Comparison of ENCODE assay signal across 8 cellular contexts in the genomic region with DNA sequence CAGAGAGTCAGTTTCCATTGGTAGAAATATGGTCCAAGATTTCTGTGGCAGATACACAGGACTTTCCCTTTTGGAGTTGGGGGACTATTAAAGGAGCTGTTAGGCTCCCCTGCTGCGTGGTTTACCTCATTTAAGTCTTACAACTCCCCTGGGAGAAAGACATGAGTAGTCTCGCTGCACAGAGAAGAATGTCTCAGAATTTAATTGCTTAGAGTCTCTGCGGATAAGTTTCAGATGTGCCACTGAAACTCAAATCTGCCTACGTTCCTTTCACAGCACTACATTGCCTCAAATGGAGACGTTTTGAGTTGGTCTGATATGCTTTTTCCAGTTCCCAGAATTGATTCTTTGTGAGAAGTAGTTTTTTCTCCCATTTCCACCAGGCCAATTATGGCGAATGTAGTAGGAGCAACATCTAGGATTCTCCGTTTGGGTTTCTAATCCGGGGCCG. TPM values are rescaled to one million over a fixed set of nuclear protein-coding genes. Genes with fewer than 3 reads are reported as not detected.
DNase-seq lines count a peak whose midpoint lies in the region; ATAC-seq lines count a peak whose summit lies in the region.

No MANE protein-coding gene starts in this region.

- no peaks in the 10 kb centered on the region for H3K36me3 Mint-ChIP-seq in activated CD8-positive, alpha-beta memory T cell treated with anti-CD3 and anti-CD28 coated beads, Interleukin-2, amount 10 ng/mL, durations not matched to agents 7 days and 5 days
- H3K36me3 Mint-ChIP-seq in activated CD8-positive, alpha-beta T cell treated with anti-CD3 and anti-CD28 coated beads, Interleukin-2, amount 10 ng/mL, durations not matched to agents 7 days and 5 days (ENCODE audit: low read depth), result no peaks in the 10 kb centered on the region
- H3K36me3 Mint-ChIP-seq in naive thymus-derived CD8-positive, alpha-beta T cell, result peaks cover 0 to 7% (median 0%) of the 10 kb centered on the region in 3 donors

- POLR2A ChIA-PET in activated CD8-positive, alpha-beta T cell treated with anti-CD3 and anti-CD28 coated beads, Interleukin-2, amount 10 ng/mL, durations not matched to agents 7 days and 5 days (lab: Charles Lee), result no interaction called here
- POLR2A ChIA-PET in naive thymus-derived CD8-positive, alpha-beta T cell (lab: Charles Lee), result no interaction called here

- no peak for DNase-seq in activated CD8-positive, alpha-beta memory T cell treated with anti-CD3 and anti-CD28 coated beads, Interleukin-2, amount 10 ng/mL, durations not matched to agents 7 days and 5 days
- DNase-seq in activated CD8-positive, alpha-beta memory T cell treated with anti-CD3 and anti-CD28 coated beads, Interleukin-2, amount 50 U/mL, for 4 hours, result no peak
- no peak for DNase-seq in activated CD8-positive, alpha-beta T cell treated with anti-CD3 and anti-CD28 coated beads, Interleukin-2, amount 10 ng/mL, durations not matched to agents 7 days and 5 days
- DNase-seq in naive thymus-derived CD8-positive, alpha-beta T cell, result no peak
- DNase-seq in NCI-H128 (lab: John Stamatoyannopoulos, UW; ENCODE audit: unreplicated experiment), result no peak
- DNase-seq in activated CD4-positive, alpha-beta T cell treated with anti-CD3 and anti-CD28 coated beads for 48 hours, result no peak

- no peak overlapping the region for H3K27ac Mint-ChIP-seq in activated CD8-positive, alpha-beta memory T cell treated with anti-CD3 and anti-CD28 coated beads, Interleukin-2, amount 10 ng/mL, durations not matched to agents 7 days and 5 days
- no peak overlapping the region for H3K27ac Mint-ChIP-seq in activated CD8-positive, alpha-beta T cell treated with anti-CD3 and anti-CD28 coated beads, Interleukin-2, amount 10 ng/mL, durations not matched to agents 7 days and 5 days
- no peak overlapping the region for H3K27ac Mint-ChIP-seq in naive thymus-derived CD8-positive, alpha-beta T cell

- peak overlapping the region; percentile 44 for H3K4me3 Mint-ChIP-seq in activated CD8-positive, alpha-beta memory T cell treated with anti-CD3 and anti-CD28 coated beads, Interleukin-2, amount 10 ng/mL, durations not matched to agents 7 days and 5 days
- H3K4me3 Mint-ChIP-seq in activated CD8-positive, alpha-beta T cell treated with anti-CD3 and anti-CD28 coated beads, Interleukin-2, amount 10 ng/mL, durations not matched to agents 7 days and 5 days, result peak overlapping the region; percentile 60
- peak overlapping the region; percentile 59 to 80 (median 68) for H3K4me3 Mint-ChIP-seq in naive thymus-derived CD8-positive, alpha-beta T cell

- CTCF ChIA-PET in activated CD8-positive, alpha-beta memory T cell treated with anti-CD3 and anti-CD28 coated beads, Interleukin-2, amount 10 ng/mL, durations not matched to agents 7 days and 5 days (lab: Charles Lee), result no interaction called here
- CTCF ChIA-PET in activated CD8-positive, alpha-beta T cell treated with anti-CD3 and anti-CD28 coated beads, Interleukin-2, amount 10 ng/mL, durations not matched to agents 7 days and 5 days (lab: Charles Lee), result no interaction called here

- ATAC-seq in activated CD8-positive, alpha-beta memory T cell treated with anti-CD3 and anti-CD28 coated beads, Interleukin-2, amount 10 ng/mL, durations not matched to agents 7 days and 5 days, result no peak
- ATAC-seq in HG02938 (IDR thresholded peaks at IDR 0.05; ENCODE audit: unreplicated experiment), result peak; percentile 61
- no peak for ATAC-seq in activated CD8-positive, alpha-beta T cell treated with anti-CD3 and anti-CD28 coated beads, Interleukin-2, amount 10 ng/mL, durations not matched to agents 7 days and 5 days
- no peak for ATAC-seq in naive thymus-derived CD8-positive, alpha-beta T cell
- ATAC-seq in HG03571 (IDR thresholded peaks at IDR 0.05; ENCODE audit: unreplicated experiment), result no peak

- H3K4me1 Mint-ChIP-seq in activated CD8-positive, alpha-beta memory T cell treated with anti-CD3 and anti-CD28 coated beads, Interleukin-2, amount 10 ng/mL, durations not matched to agents 7 days and 5 days, result peaks cover 5% of the 10 kb centered on the region
- H3K4me1 Mint-ChIP-seq in activated CD8-positive, alpha-beta T cell treated with anti-CD3 and anti-CD28 coated beads, Interleukin-2, amount 10 ng/mL, durations not matched to agents 7 days and 5 days (ENCODE audit: low read depth), result peaks cover 8% of the 10 kb centered on the region
- H3K4me1 Mint-ChIP-seq in naive thymus-derived CD8-positive, alpha-beta T cell, result peaks cover 0 to 14% (median 6%) of the 10 kb centered on the region in 4 donors

- H3K9me3 Mint-ChIP-seq in activated CD8-positive, alpha-beta memory T cell treated with anti-CD3 and anti-CD28 coated beads, Interleukin-2, amount 10 ng/mL, durations not matched to agents 7 days and 5 days (ENCODE audit: low read depth), result no peaks in the 10 kb centered on the region
- no peaks in the 10 kb centered on the region for H3K9me3 Mint-ChIP-seq in activated CD8-positive, alpha-beta T cell treated with anti-CD3 and anti-CD28 coated beads, Interleukin-2, amount 10 ng/mL, durations not matched to agents 7 days and 5 days (ENCODE audit: insufficient read depth)
- peaks cover 0 to 9% (median 0%) of the 10 kb centered on the region in 9 donors for H3K9me3 Mint-ChIP-seq in naive thymus-derived CD8-positive, alpha-beta T cell

- H3K27me3 Mint-ChIP-seq in activated CD8-positive, alpha-beta memory T cell treated with anti-CD3 and anti-CD28 coated beads, Interleukin-2, amount 10 ng/mL, durations not matched to agents 7 days and 5 days, result peaks cover 59% of the 10 kb centered on the region
- H3K27me3 Mint-ChIP-seq in activated CD8-positive, alpha-beta T cell treated with anti-CD3 and anti-CD28 coated beads, Interleukin-2, amount 10 ng/mL, durations not matched to agents 7 days and 5 days (ENCODE audit: low read depth), result peaks cover 46% of the 10 kb centered on the region
- H3K27me3 Mint-ChIP-seq in naive thymus-derived CD8-positive, alpha-beta T cell, result peaks cover 38 to 65% (median 52%) of the 10 kb centered on the region in 5 donors

RNA-seq across cellular contexts. Expression of a gene that starts 0.6 kb away (rescaled TPM):
- not detected for total RNA-seq in activated CD8-positive, alpha-beta memory T cell treated with anti-CD3 and anti-CD28 coated beads, Interleukin-2, amount 10 ng/mL, durations not matched to agents 7 days and 5 days
- total RNA-seq in activated CD8-positive, alpha-beta T cell treated with anti-CD3 and anti-CD28 coated beads, Interleukin-2, amount 10 ng/mL, durations not matched to agents 7 days and 5 days, result not detected
- total RNA-seq in naive thymus-derived CD8-positive, alpha-beta T cell, result not detected
- polyA plus RNA-seq in naive thymus-derived CD8-positive, alpha-beta T cell, result not detected
